Comparison of ENCODE assay signal across 34 cellular contexts in the genomic region with DNA sequence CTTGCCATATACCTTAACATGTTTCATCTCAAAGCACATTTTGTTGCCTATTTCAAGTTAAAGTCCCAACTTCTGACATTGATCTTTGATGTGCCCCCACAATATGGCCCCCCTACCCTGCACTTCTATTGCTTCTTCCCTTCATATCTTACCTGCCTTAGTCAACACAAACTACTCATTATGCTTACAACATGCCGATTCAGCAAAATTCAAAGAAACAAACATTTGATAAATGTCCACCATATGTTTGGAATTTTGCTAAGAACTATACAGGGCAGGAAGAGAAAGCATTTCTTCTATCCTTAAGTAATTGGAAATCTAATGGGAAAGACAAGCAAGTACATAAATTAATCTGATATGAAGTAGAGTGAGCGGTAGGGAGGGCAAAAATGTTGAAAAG. TPM values are rescaled to one million over a fixed set of nuclear protein-coding genes. Genes with fewer than 3 reads are reported as not detected.
"Had no signal": no experiment of that assay in that cellular context is flagged by ENCODE, and none has a peak within 500 bp of the region (broad histone marks: within the 10 kb centered on the region; RNA-seq: fewer than 3 reads in every experiment).

No MANE protein-coding gene starts in this region.

- FAIRE-seq: endometrium, islet of Langerhans, keratinocyte had no signal

- ATAC-seq: effector memory CD8-positive, alpha-beta T cell; esophagus mucosa; gastrocnemius medialis; heart right ventricle; left cardiac atrium; left lung; left ventricle myocardium superior; lower lobe of right lung; mucosa of descending colon had no signal

- H3K4me3 ChIP-seq: colonic mucosa, esophagus squamous epithelium, gastrocnemius medialis, heart right ventricle, left lung, lower lobe of right lung, mucosa of descending colon had no signal

- H3K27me3 ChIP-seq: colonic mucosa, esophagus squamous epithelium, gastrocnemius medialis, heart right ventricle, left lung had no signal

- H3K36me3 ChIP-seq: colonic mucosa, esophagus squamous epithelium, gastrocnemius medialis, heart right ventricle, left lung, lower lobe of right lung had no signal

- DNase-seq: colonic mucosa; cortex of kidney; effector CD8-positive, alpha-beta T cell; effector memory CD8-positive, alpha-beta T cell; endodermal cell; erythroblast; esophagus squamous epithelium; foreskin fibroblast; foreskin melanocyte; gastrocnemius medialis; glutamatergic neuron; head of caudate nucleus; heart right ventricle; hippocampal formation; left cardiac atrium; left lung; left ventricle myocardium superior; lower lobe of right lung; mesenchymal stem cell; mucosa of descending colon; naive B cell had no signal

- H3K4me1 ChIP-seq: colonic mucosa, esophagus squamous epithelium, gastrocnemius medialis, heart right ventricle, left lung, lower lobe of right lung had no signal

- H3K9me3 ChIP-seq: colonic mucosa, esophagus squamous epithelium, gastrocnemius medialis, heart right ventricle, left lung, lower lobe of right lung, mucosa of descending colon had no signal

- H3K27ac ChIP-seq: colonic mucosa, epithelial cell of prostate, esophagus squamous epithelium, gastrocnemius medialis, heart right ventricle, left lung, lower lobe of right lung had no signal

RNA-seq across cellular contexts. Expression of gene NAA11, which starts 25.6 kb away (rescaled TPM):
- total RNA-seq: colonic mucosa, dermis microvascular lymphatic vessel endothelial cell, endodermal cell, esophagus mucosa, esophagus squamous epithelium, gastrocnemius medialis, glomerular endothelial cell, heart right ventricle, kidney epithelial cell, left cardiac atrium, left lung, left ventricle myocardium superior, lower leg skin, lower lobe of right lung, lung microvascular endothelial cell, mesenteric fat pad, mesothelial cell of epicardium, mucosa of descending colon, myocyte had no signal
- polyA plus RNA-seq: heart right ventricle, keratinocyte had no signal
